ENCODE assay signal across 1 cellular context in genomic region chr1:27336756-27337155, GRCh38.
TF ChIP-seq lines count a peak whose summit lies in the region.

No MANE protein-coding gene starts in this region.

TF ChIP-seq in GM12878, 131 proteins besides CTCF, POLR2A, EP300 and RAD21:
- no peak for TF ChIP-seq ZNF592 (IDR thresholded peaks at IDR 0.05)
- TF ChIP-seq KLF5 (IDR thresholded peaks at IDR 0.05; ENCODE audit: partially characterized antibody) = no peak
- TF ChIP-seq EGR1 (IDR thresholded peaks at IDR 0.05; ENCODE audit: borderline replicate concordance in 1 of 2, low read depth in 2 of 2, low read length in 2 of 2) = no peak
- no peak for TF ChIP-seq NR2C2 (IDR thresholded peaks at IDR 0.05; ENCODE audit: borderline replicate concordance, control insufficient read depth, insufficient read length, low read depth)
- no peak for TF ChIP-seq ATF3 (IDR thresholded peaks at IDR 0.05; ENCODE audit: borderline replicate concordance, extremely low read depth, low read depth, low read length)
- TF ChIP-seq ATF7 (IDR thresholded peaks at IDR 0.05; ENCODE audit: low read depth) = no peak
- TF ChIP-seq MTA3 (IDR thresholded peaks at IDR 0.05; ENCODE audit: borderline replicate concordance, low read length) = no peak
